ENCODE assay signal across 25 cellular contexts in genomic region chr12:117521327-117521726, GRCh38.
DNase-seq lines count a peak whose midpoint lies in the region; TF ChIP-seq lines count a peak whose summit lies in the region.
"Had no signal": no experiment of that assay in that cellular context is flagged by ENCODE, and none has a peak within 500 bp of the region (broad histone marks: within the 10 kb centered on the region; RNA-seq: fewer than 3 reads in every experiment).

No MANE protein-coding gene starts in this region.

- peaks cover 39% of the 10 kb centered on the region in 2 experiments for H3K4me1 ChIP-seq in neutrophil (ENCODE audit: control insufficient read depth in 1 of 2, insufficient read depth in 1 of 2, low read depth in 1 of 2, low read length in 1 of 2)
- H3K4me1 ChIP-seq: HAP-1, lower lobe of right lung had no signal

- CTCF ChIA-PET in RWPE1 (lab: Yijun Ruan, JAX), result no interaction called here

- POLR2A ChIA-PET in RWPE1 (lab: Yijun Ruan, JAX; ENCODE audit: low non-redundant PET), result no interaction called here

- intact Hi-C loops in posterior cingulate gyrus (cut with DNase I), result no loop called here

- H3K27me3 ChIP-seq in HL-60 (ENCODE audit: insufficient read depth, poor library complexity, severe bottlenecking), result peaks cover 2% of the 10 kb centered on the region
- peaks cover 19% of the 10 kb centered on the region for H3K27me3 ChIP-seq in neutrophil

- no peaks in the 10 kb centered on the region for H3K9me3 ChIP-seq in neutrophil
- H3K9me3 ChIP-seq: HAP-1, lower lobe of right lung had no signal

- TF ChIP-seq CTCF in HL-60 (IDR thresholded peaks at IDR 0.05; ENCODE audit: insufficient read depth, low read length) (no peak), RWPE1 (conservative IDR thresholded peaks at IDR 0.05; ENCODE audit: low read depth) (no peak), neutrophil (IDR thresholded peaks at IDR 0.05) (no peak)

- no peak overlapping the region for H3K4me3 ChIP-seq in HL-60 (replicated peaks; ENCODE audit: insufficient read depth, low read length)
- peak overlapping the region in 1 of 2 experiments; percentile 11 for H3K4me3 ChIP-seq in neutrophil (ENCODE audit: low read depth in 1 of 2, low read length in 1 of 2)
- H3K4me3 ChIP-seq: HAP-1, K562, lower lobe of right lung had no signal

- DNase-seq in AML-193 (lab: John Stamatoyannopoulos, UW) (peak; percentile 35 to 56), HL-60 (ENCODE audit: low read depth in 1 of 2, low spot score in 1 of 2) (peak; percentile 74 to 89), RWPE1 (ENCODE audit: low spot score) (peak; percentile 7), HK-2 (ENCODE audit: unreplicated experiment) (no peak), OCI-M1 (lab: John Stamatoyannopoulos, UW) (no peak), posterior cingulate gyrus (no peak)
- no peak for DNase-seq in activated CD4-positive, CD25-positive, alpha-beta regulatory T cell treated with anti-CD3 and anti-CD28 coated beads, Interleukin-2, amount 50 U/mL, for 72 hours
- DNase-seq: activated CD4-positive, alpha-beta T cell treated with anti-CD3 and anti-CD28 coated beads, Interleukin-2, amount 10 ng/mL, durations not matched to agents 24 days and 14 days; activated naive CD4-positive, alpha-beta T cell treated with Interleukin-2 at 50 U/mL for 16 hours; activated T-cell treated with anti-CD3 and anti-CD28 coated beads, Interleukin-2, amount 50 U/mL, for 48 hours; C1 segment of cervical spinal cord; DMS79; GDM1; glutamatergic neuron; islet precursor cell; lower lobe of right lung; MM.1S; NCI-H187; NCI-H526 treated with DMSO at 0.1 percent for 48 hours; retina; stimulated activated CD4-positive, alpha-beta T cell treated with anti-CD3 and anti-CD28 coated beads, Interleukin-2, amount 100 ng/mL, for 24 hours; WERI-Rb-1 had no signal

- no peaks in the 10 kb centered on the region for H3K36me3 ChIP-seq in neutrophil
- H3K36me3 ChIP-seq: HAP-1, lower lobe of right lung, WERI-Rb-1 had no signal

- peak overlapping the region; percentile 39 for H3K27ac ChIP-seq in HL-60 (replicated peaks)
- no peak overlapping the region for H3K27ac ChIP-seq in RWPE1
- peak overlapping the region; percentile 29 for H3K27ac ChIP-seq in neutrophil
- H3K27ac ChIP-seq: lower lobe of right lung, WERI-Rb-1 had no signal

Comparison
In these comparisons a context has a peak if more than half of its experiments do, and no peak if none do; other contexts are left out.
1. DNase-seq: peak in AML-193 (2 of 2), HL-60 (2 of 2) and RWPE1 (single experiment); none in HK-2 (single experiment), activated CD4-positive, CD25-positive, alpha-beta regulatory T cell treated with anti-CD3 and anti-CD28 coated beads, Interleukin-2, amount 50 U/mL, for 72 hours (single experiment), OCI-M1 (single experiment) and posterior cingulate gyrus (0 of 10).